In the genomic region with DNA sequence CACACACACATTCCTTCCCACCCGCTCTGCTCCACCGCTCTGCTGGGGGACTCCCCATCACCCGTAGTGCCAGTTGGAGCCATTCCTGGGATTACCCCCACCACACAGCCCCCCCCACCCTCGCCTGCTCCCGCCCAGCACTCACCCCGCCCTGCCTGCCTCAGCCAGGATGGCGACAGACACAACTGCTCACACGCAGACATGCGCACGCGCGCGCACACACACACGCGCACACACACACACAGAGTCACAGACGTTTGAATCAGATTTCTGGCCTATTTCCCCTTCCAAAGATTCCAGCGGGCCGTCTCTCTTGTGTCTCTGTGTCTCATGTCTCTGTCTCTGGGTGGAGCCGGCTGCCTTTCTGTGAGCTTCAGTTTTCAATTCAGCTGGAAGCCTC, we compare ENCODE assay signal across 1 cellular context.
TF ChIP-seq lines count a peak whose summit lies in the region.

No MANE protein-coding gene starts in this region.

TF ChIP-seq in WTC11, 78 proteins besides CTCF, POLR2A, EP300 and RAD21 (continued from another document):
- TF ChIP-seq, protein P1, sequence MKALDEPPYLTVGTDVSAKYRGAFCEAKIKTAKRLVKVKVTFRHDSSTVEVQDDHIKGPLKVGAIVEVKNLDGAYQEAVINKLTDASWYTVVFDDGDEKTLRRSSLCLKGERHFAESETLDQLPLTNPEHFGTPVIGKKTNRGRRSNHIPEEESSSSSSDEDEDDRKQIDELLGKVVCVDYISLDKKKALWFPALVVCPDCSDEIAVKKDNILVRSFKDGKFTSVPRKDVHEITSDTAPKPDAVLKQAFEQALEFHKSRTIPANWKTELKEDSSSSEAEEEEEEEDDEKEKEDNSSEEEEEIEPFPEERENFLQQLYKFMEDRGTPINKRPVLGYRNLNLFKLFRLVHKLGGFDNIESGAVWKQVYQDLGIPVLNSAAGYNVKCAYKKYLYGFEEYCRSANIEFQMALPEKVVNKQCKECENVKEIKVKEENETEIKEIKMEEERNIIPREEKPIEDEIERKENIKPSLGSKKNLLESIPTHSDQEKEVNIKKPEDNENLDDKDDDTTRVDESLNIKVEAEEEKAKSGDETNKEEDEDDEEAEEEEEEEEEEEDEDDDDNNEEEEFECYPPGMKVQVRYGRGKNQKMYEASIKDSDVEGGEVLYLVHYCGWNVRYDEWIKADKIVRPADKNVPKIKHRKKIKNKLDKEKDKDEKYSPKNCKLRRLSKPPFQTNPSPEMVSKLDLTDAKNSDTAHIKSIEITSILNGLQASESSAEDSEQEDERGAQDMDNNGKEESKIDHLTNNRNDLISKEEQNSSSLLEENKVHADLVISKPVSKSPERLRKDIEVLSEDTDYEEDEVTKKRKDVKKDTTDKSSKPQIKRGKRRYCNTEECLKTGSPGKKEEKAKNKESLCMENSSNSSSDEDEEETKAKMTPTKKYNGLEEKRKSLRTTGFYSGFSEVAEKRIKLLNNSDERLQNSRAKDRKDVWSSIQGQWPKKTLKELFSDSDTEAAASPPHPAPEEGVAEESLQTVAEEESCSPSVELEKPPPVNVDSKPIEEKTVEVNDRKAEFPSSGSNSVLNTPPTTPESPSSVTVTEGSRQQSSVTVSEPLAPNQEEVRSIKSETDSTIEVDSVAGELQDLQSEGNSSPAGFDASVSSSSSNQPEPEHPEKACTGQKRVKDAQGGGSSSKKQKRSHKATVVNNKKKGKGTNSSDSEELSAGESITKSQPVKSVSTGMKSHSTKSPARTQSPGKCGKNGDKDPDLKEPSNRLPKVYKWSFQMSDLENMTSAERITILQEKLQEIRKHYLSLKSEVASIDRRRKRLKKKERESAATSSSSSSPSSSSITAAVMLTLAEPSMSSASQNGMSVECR (CRISPR knock-in tag; IDR thresholded peaks at IDR 0.05; ENCODE audit: borderline replicate concordance): no peak
- no peak for TF ChIP-seq OVOL2 (CRISPR knock-in tag; IDR thresholded peaks at IDR 0.05; ENCODE audit: borderline replicate concordance)
- TF ChIP-seq, protein P2, sequence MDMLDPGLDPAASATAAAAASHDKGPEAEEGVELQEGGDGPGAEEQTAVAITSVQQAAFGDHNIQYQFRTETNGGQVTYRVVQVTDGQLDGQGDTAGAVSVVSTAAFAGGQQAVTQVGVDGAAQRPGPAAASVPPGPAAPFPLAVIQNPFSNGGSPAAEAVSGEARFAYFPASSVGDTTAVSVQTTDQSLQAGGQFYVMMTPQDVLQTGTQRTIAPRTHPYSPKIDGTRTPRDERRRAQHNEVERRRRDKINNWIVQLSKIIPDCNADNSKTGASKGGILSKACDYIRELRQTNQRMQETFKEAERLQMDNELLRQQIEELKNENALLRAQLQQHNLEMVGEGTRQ (CRISPR knock-in tag; IDR thresholded peaks at IDR 0.05): no peak
- TF ChIP-seq, protein P3, sequence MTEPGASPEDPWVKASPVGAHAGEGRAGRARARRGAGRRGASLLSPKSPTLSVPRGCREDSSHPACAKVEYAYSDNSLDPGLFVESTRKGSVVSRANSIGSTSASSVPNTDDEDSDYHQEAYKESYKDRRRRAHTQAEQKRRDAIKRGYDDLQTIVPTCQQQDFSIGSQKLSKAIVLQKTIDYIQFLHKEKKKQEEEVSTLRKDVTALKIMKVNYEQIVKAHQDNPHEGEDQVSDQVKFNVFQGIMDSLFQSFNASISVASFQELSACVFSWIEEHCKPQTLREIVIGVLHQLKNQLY (CRISPR knock-in tag; IDR thresholded peaks at IDR 0.05): no peak
- no peak for TF ChIP-seq NFYB (CRISPR knock-in tag; conservative IDR thresholded peaks at IDR 0.05; ENCODE audit: low read depth)
TF ChIP-seq in WTC11: peak in this region for 0.
